In the genomic region with DNA sequence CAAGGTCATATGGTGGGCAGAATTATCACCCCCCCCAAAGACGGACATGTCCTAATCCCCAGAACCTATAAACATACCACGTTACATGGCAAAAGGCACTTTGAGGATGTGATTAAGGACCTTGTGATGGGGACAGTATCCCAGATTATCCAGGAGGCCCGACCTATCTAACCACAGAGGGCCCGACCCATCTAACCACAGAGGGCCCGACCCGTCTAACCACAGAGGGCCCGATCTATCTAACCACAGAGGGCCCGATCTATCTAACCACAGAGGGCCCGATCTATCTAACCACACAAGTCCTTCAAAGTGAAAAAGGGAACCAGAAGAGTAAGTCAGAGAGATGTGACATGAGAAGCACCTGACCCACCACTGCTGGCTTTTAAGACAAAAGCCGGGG, we compare ENCODE assay signal across 11 cellular contexts. TPM values are rescaled to one million over a fixed set of nuclear protein-coding genes. Genes with fewer than 3 reads are reported as not detected.
DNase-seq lines count a peak whose midpoint lies in the region; ATAC-seq, FAIRE-seq and TF ChIP-seq lines count a peak whose summit lies in the region.
"Had no signal": no experiment of that assay in that cellular context is flagged by ENCODE, and none has a peak within 500 bp of the region (broad histone marks: within the 10 kb centered on the region; RNA-seq: fewer than 3 reads in every experiment).

No MANE protein-coding gene starts in this region.

- H3K27me3 ChIP-seq in transverse colon = no peaks in the 10 kb centered on the region
- H3K27me3 ChIP-seq: pancreas had no signal

- in situ Hi-C loops in transverse colon (cut with MboI; ENCODE audit: low pct_ligation_motif_present in 1 of 4, low pct_unique_long_range_greater_than_20kb in 1 of 4, low sequenced_read_pairs in 3 of 4) = loop anchor here in 2 of 4 donors (5.0 to 10.0 kb wide), 2 partner anchors 208 to 210 kb away; no protein-coding TSS in a partner anchor

- H3K4me3 ChIP-seq in transverse colon = no peak overlapping the region
- H3K4me3 ChIP-seq: pancreas had no signal

- CTCF ChIA-PET in activated naive CD4-positive, alpha-beta T cell treated with anti-CD3 and anti-CD28 coated beads, Interleukin-2, amount 10 ng/mL, durations not matched to agents 7 days and 5 days (lab: Charles Lee) = no interaction called here
- CTCF ChIA-PET in RWPE1 (lab: Yijun Ruan, JAX) = interaction anchor here (0.6 kb wide), 1 partner anchor 11 kb away, joined by 3 read pairs; no protein-coding TSS in a partner anchor

- no peak for TF ChIP-seq POLR2A in transverse colon (IDR thresholded peaks at IDR 0.05)

- peak; percentile 83 for FAIRE-seq in RCC 7860 (lab: Jason Lieb, UNC)
- FAIRE-seq: pancreas had no signal

- 66 to 80% methylated on average over 2 to 10 of the region's 10 CpGs for WGBS in transverse colon (ENCODE audit: low coverage in 1 of 2), 2 donors

- no peak for DNase-seq in activated naive CD4-positive, alpha-beta T cell treated with anti-CD3 and anti-CD28 coated beads, Interleukin-2, amount 10 ng/mL, durations not matched to agents 7 days and 5 days
- no peak for DNase-seq in activated naive CD4-positive, alpha-beta T cell (lab: John Stamatoyannopoulos, UW)
- DNase-seq in RCC 7860 (ENCODE audit: low spot score) = peak; percentile 8
- no peak for DNase-seq in transverse colon
- no peak for DNase-seq in RKO (ENCODE audit: low spot score)
- no peak for DNase-seq in RWPE1 (ENCODE audit: low spot score)
- DNase-seq: NCI-H2029, pancreas had no signal

- H3K36me3 ChIP-seq in transverse colon = peaks cover 0 to 39% (median 12%) of the 10 kb centered on the region in 4 donors

- TF ChIP-seq CTCF in transverse colon (IDR thresholded peaks at IDR 0.05) (no peak), RWPE1 (conservative IDR thresholded peaks at IDR 0.05; ENCODE audit: low read depth) (no peak)

- no peaks in the 10 kb centered on the region for H3K27me3 Mint-ChIP-seq in activated naive CD4-positive, alpha-beta T cell treated with anti-CD3 and anti-CD28 coated beads, Interleukin-2, amount 10 ng/mL, durations not matched to agents 7 days and 5 days
- peaks cover 45% of the 10 kb centered on the region for H3K27me3 Mint-ChIP-seq in dendritic cell treated with granulocyte-macrophage colony-stimulating factor and Interleukin-4, amounts not matched to agents 40 ng/mL and 50 ng/mL, for 4 days

- TF ChIP-seq EP300 in transverse colon (IDR thresholded peaks at IDR 0.05; ENCODE audit: low read depth) = no peak

- H3K27ac ChIP-seq in transverse colon = peak overlapping the region; percentile 10 to 76 (median 45)
- H3K27ac ChIP-seq in RWPE1 = no peak overlapping the region
- H3K27ac ChIP-seq: pancreas had no signal

- intact Hi-C loops in dendritic cell treated with granulocyte-macrophage colony-stimulating factor and Interleukin-4, amounts not matched to agents 40 ng/mL and 50 ng/mL, for 4 days (cut with micrococcal nuclease) = no loop called here
- intact Hi-C loops in transverse colon (cut with DNase I; ENCODE audit: low total_unique reads) = no loop called here

- peaks cover 0 to 19% (median 6%) of the 10 kb centered on the region in 4 donors for H3K4me1 ChIP-seq in transverse colon
- H3K4me1 ChIP-seq: pancreas had no signal

- no peaks in the 10 kb centered on the region for H3K9me3 Mint-ChIP-seq in activated naive CD4-positive, alpha-beta T cell treated with anti-CD3 and anti-CD28 coated beads, Interleukin-2, amount 10 ng/mL, durations not matched to agents 7 days and 5 days
- H3K9me3 Mint-ChIP-seq in dendritic cell treated with granulocyte-macrophage colony-stimulating factor and Interleukin-4, amounts not matched to agents 40 ng/mL and 50 ng/mL, for 4 days = no peaks in the 10 kb centered on the region

- H3K36me3 Mint-ChIP-seq in activated naive CD4-positive, alpha-beta T cell treated with anti-CD3 and anti-CD28 coated beads, Interleukin-2, amount 10 ng/mL, durations not matched to agents 7 days and 5 days = peaks cover 43% of the 10 kb centered on the region
- H3K36me3 Mint-ChIP-seq in dendritic cell treated with granulocyte-macrophage colony-stimulating factor and Interleukin-4, amounts not matched to agents 40 ng/mL and 50 ng/mL, for 4 days (ENCODE audit: low read depth) = peaks cover 93% of the 10 kb centered on the region

- POLR2A ChIA-PET in RWPE1 (lab: Yijun Ruan, JAX; ENCODE audit: low non-redundant PET) = no interaction called here

- no peak overlapping the region for H3K4me3 Mint-ChIP-seq in activated naive CD4-positive, alpha-beta T cell treated with anti-CD3 and anti-CD28 coated beads, Interleukin-2, amount 10 ng/mL, durations not matched to agents 7 days and 5 days
- H3K4me3 Mint-ChIP-seq in dendritic cell treated with granulocyte-macrophage colony-stimulating factor and Interleukin-4, amounts not matched to agents 40 ng/mL and 50 ng/mL, for 4 days = no peak overlapping the region

- ATAC-seq in GM18870 (IDR thresholded peaks at IDR 0.05; ENCODE audit: unreplicated experiment) = no peak
- ATAC-seq: left lobe of liver had no signal

- H3K9me3 ChIP-seq in transverse colon = no peaks in the 10 kb centered on the region
- H3K9me3 ChIP-seq: pancreas had no signal

- H3K4me1 Mint-ChIP-seq in activated naive CD4-positive, alpha-beta T cell treated with anti-CD3 and anti-CD28 coated beads, Interleukin-2, amount 10 ng/mL, durations not matched to agents 7 days and 5 days = peaks cover 13% of the 10 kb centered on the region
- H3K4me1 Mint-ChIP-seq in dendritic cell treated with granulocyte-macrophage colony-stimulating factor and Interleukin-4, amounts not matched to agents 40 ng/mL and 50 ng/mL, for 4 days (ENCODE audit: low read depth) = peaks cover 38% of the 10 kb centered on the region

- H3K27ac Mint-ChIP-seq in activated naive CD4-positive, alpha-beta T cell treated with anti-CD3 and anti-CD28 coated beads, Interleukin-2, amount 10 ng/mL, durations not matched to agents 7 days and 5 days = peak overlapping the region; percentile 49
- H3K27ac Mint-ChIP-seq in dendritic cell treated with granulocyte-macrophage colony-stimulating factor and Interleukin-4, amounts not matched to agents 40 ng/mL and 50 ng/mL, for 4 days = peak overlapping the region; percentile 66

RNA-seq across cellular contexts. Expression of gene ANKFY1, which starts 56.8 kb away (rescaled TPM):
- 10 to 100 TPM; 53.0 to 69.9 (median 54.7) TPM for total RNA-seq in transverse colon
